Comparison of ENCODE assay signal across 9 cellular contexts in the genomic region with DNA sequence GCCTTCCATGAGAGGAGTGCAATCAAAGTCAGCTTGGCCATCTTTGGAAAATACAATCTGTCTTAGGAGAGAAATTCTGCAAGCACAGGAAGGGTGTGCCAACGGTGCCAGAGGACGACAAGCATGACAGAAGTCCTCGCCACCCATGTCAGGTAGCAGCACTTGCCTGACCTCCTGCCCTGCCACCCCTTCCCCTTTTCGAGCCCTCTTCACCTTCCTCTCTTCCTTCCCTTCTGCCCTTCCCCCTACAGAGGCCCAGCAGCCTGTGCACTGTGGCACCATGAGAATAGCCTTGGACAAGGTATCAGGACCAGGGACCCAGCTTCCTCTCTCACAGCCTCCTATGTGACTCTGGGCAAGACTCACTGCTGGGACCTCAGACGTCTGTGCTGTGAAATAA. TPM values are rescaled to one million over a fixed set of nuclear protein-coding genes. Genes with fewer than 3 reads are reported as not detected.
"Had no signal": no experiment of that assay in that cellular context is flagged by ENCODE, and none has a peak within 500 bp of the region (broad histone marks: within the 10 kb centered on the region; RNA-seq: fewer than 3 reads in every experiment).

No MANE protein-coding gene starts in this region.

- DNase-seq: GM23248, GOT3, H9, HCEC 1CT, KBM-7 had no signal

- ATAC-seq: HepG2 had no signal

- H3K4me1 Mint-ChIP-seq: H9 had no signal

- H3K4me3 ChIP-seq: GM23248 had no signal

- H3K27ac ChIP-seq: GM23248, HL-60 had no signal

- FAIRE-seq: HepG2 had no signal

- H3K27ac Mint-ChIP-seq: H9, IgD-negative memory B cell had no signal

- H3K9ac ChIP-seq: GM23248 had no signal

- H3K4me3 Mint-ChIP-seq: H9, IgD-negative memory B cell had no signal

- H2AFZ ChIP-seq: GM23248 had no signal

RNA-seq across cellular contexts. Expression of a gene that starts 5.3 kb away (rescaled TPM):
- total RNA-seq: GM23248, HepG2, HT1080 had no signal
